12 cellular contexts compared by ENCODE assay signal in the genomic region with DNA sequence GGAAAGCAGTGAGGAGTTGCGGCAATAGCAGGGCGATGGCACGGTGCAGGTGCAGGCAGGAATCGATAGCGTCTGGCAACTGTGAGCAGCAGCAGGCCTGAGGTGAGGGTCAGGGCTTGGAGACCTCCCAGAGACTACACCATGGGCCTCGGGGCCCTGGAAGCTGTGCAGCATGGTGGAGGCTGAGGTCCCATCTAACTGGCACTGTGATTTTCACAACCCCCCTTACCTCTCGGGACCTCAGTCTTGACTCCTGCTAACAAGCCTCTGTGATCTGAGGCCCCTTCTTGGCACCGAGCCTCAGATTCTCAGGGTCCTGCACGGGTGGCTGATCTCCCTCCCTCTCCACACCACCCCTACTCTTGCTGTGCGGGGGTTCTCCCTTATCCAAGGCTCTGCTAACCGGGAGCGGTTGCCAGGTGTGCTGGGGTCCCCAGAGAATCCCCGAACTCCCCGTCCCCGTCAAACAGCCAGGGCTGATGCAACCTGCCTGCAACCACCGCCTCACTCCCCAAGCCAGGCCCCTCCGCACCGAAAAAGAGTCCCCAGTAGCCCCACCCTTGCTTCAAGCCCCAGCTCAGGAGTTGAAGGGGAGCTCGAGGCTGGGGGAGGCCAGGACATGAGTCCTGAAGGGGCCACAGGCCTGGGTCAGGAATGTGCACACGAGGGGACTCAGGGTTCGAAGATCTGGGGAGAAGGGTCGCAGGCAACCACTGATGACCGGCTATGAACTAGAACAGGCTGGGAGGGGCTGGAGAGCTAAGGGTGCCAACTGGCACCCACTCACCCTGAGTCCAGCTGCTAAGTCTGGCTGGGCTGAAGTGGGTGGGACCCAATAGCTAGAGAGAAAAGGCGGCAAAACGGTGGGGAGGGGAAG. TPM values are rescaled to one million over a fixed set of nuclear protein-coding genes. Genes with fewer than 3 reads are reported as not detected.
DNase-seq lines count a peak whose midpoint lies in the region; ATAC-seq and TF ChIP-seq lines count a peak whose summit lies in the region.
"Had no signal": no experiment of that assay in that cellular context is flagged by ENCODE, and none has a peak within 500 bp of the region (broad histone marks: within the 10 kb centered on the region; RNA-seq: fewer than 3 reads in every experiment).

No MANE protein-coding gene starts in this region.

- no peak overlapping the region for H3K14ac ChIP-seq in mesenchymal stem cell (ENCODE audit: low read length in 2 of 2)

- no peak for TF ChIP-seq POLR2A in sigmoid colon (IDR thresholded peaks at IDR 0.05)

- H3K9ac ChIP-seq in KMS-11 (peak overlapping the region; percentile 54), mesenchymal stem cell (ENCODE audit: low read length) (peak overlapping the region; percentile 8)

- H4K91ac ChIP-seq in mesenchymal stem cell (ENCODE audit: low read length) = peak overlapping the region; percentile 11

- no peak overlapping the region for H3K23ac ChIP-seq in mesenchymal stem cell (ENCODE audit: low read length in 2 of 2)

- WGBS in mesenchymal stem cell = 93% methylated on average over 25 of the region's 25 CpGs
- WGBS in sigmoid colon, 2 donors = 85 to 88% methylated on average over 25 of the region's 25 CpGs

- H2AFZ ChIP-seq in KMS-11 (ENCODE audit: low read depth) (no peak overlapping the region), mesenchymal stem cell (ENCODE audit: low read depth, low read length) (no peak overlapping the region)
- H2AFZ ChIP-seq: hepatocyte had no signal

- ATAC-seq in activated B cell treated with CpG ODN at 0.5 μM for 24 hours (ENCODE audit: low read depth) (peak; percentile 33), GM21717 (IDR thresholded peaks at IDR 0.05; ENCODE audit: unreplicated experiment) (no peak)

- DNase-seq in Caco-2 (peak in 1 of 2 experiments; percentile 53), activated B cell treated with CpG ODN at 0.5 μM for 24 hours (peak; percentile 43), mesenchymal stem cell (no peak), sigmoid colon (no peak)
- no peak for DNase-seq in activated effector memory CD4-positive, alpha-beta T cell treated with anti-CD3 and anti-CD28 coated beads, Interleukin-2, amount 50 U/mL, for 16 hours
- no peak for DNase-seq in NK-92 treated with Interleukin-12 subunit alpha and Interleukin-12 subunit beta, amount 100 ng/mL, for 24 hours (lab: John Stamatoyannopoulos, UW)
- DNase-seq: activated CD4-positive, alpha-beta T cell treated with anti-CD3 and anti-CD28 coated beads, Interleukin-2, amount 10 ng/mL, durations not matched to agents 7 days and 5 days; NCI-H226 had no signal

- H2BK12ac ChIP-seq in mesenchymal stem cell (ENCODE audit: low read length in 2 of 2) = no peak overlapping the region

- BruUV-seq in Caco-2 (replicated peaks; lab: Mats Ljungman, UMichigan) = no TSS peak

- H3K4me3 Mint-ChIP-seq in Caco-2 (ENCODE audit: unreplicated experiment) = no peak overlapping the region
- peak overlapping the region; percentile 59 for H3K4me3 Mint-ChIP-seq in activated B cell treated with CpG ODN at 0.5 μM for 24 hours
- H3K4me3 Mint-ChIP-seq: activated CD4-positive, alpha-beta T cell treated with anti-CD3 and anti-CD28 coated beads, Interleukin-2, amount 10 ng/mL, durations not matched to agents 7 days and 5 days had no signal

- H2BK15ac ChIP-seq in mesenchymal stem cell (ENCODE audit: low read depth, poor library complexity, severe bottlenecking) = no peak overlapping the region

- peaks cover 100% of the 10 kb centered on the region for H3K79me2 ChIP-seq in KMS-11 (ENCODE audit: insufficient read depth, low read depth)

- H3K36me3 Mint-ChIP-seq in Caco-2 (ENCODE audit: insufficient read depth, unreplicated experiment) (peaks cover 98% of the 10 kb centered on the region), activated B cell treated with CpG ODN at 0.5 μM for 24 hours (ENCODE audit: low read depth) (peaks cover 78% of the 10 kb centered on the region)

- no peak overlapping the region for H2AK5ac ChIP-seq in mesenchymal stem cell (ENCODE audit: low read length, severe bottlenecking)

- H3K9me3 Mint-ChIP-seq in Caco-2 (ENCODE audit: unreplicated experiment) = no peaks in the 10 kb centered on the region
- no peaks in the 10 kb centered on the region for H3K9me3 Mint-ChIP-seq in activated B cell treated with CpG ODN at 0.5 μM for 24 hours
- H3K9me3 Mint-ChIP-seq: activated CD4-positive, alpha-beta T cell treated with anti-CD3 and anti-CD28 coated beads, Interleukin-2, amount 10 ng/mL, durations not matched to agents 7 days and 5 days had no signal

- no peak overlapping the region for H2BK5ac ChIP-seq in mesenchymal stem cell (ENCODE audit: low read depth, low read length, poor library complexity, severe bottlenecking)

- H2BK120ac ChIP-seq in mesenchymal stem cell (ENCODE audit: low read depth, low read length) = no peak overlapping the region

- intact Hi-C loops in Caco-2 (cut with micrococcal nuclease; ENCODE audit: unreplicated experiment) (no loop called here), activated B cell treated with CpG ODN at 0.5 μM for 24 hours (cut with micrococcal nuclease) (no loop called here), sigmoid colon (cut with DNase I) (no loop called here)

- H3K27me3 Mint-ChIP-seq in Caco-2 (ENCODE audit: insufficient read depth, unreplicated experiment) (no peaks in the 10 kb centered on the region), activated B cell treated with CpG ODN at 0.5 μM for 24 hours (no peaks in the 10 kb centered on the region)
- H3K27me3 Mint-ChIP-seq: activated CD4-positive, alpha-beta T cell treated with anti-CD3 and anti-CD28 coated beads, Interleukin-2, amount 10 ng/mL, durations not matched to agents 7 days and 5 days had no signal

- H3K4me2 ChIP-seq in KMS-11 (peak overlapping the region; percentile 34), mesenchymal stem cell (ENCODE audit: low read length, poor library complexity, severe bottlenecking) (no peak overlapping the region)
- H3K4me2 ChIP-seq: hepatocyte had no signal

- no peak overlapping the region for H4K8ac ChIP-seq in mesenchymal stem cell (ENCODE audit: low read length)

- H3K27ac Mint-ChIP-seq in Caco-2 (ENCODE audit: unreplicated experiment) = peak overlapping the region; percentile 90
- H3K27ac Mint-ChIP-seq in activated B cell treated with CpG ODN at 0.5 μM for 24 hours = peak overlapping the region; percentile 88
- H3K27ac Mint-ChIP-seq: activated CD4-positive, alpha-beta T cell treated with anti-CD3 and anti-CD28 coated beads, Interleukin-2, amount 10 ng/mL, durations not matched to agents 7 days and 5 days had no signal

- POLR2A ChIA-PET in Caco-2 (lab: Charles Lee) = no interaction called here
- POLR2A ChIA-PET in activated B cell treated with CpG ODN at 0.5 μM for 24 hours (lab: Charles Lee) = interaction anchor here (0.6 to 1.7 kb wide), 9 partner anchors 10 to 106 kb away, joined by 3 to 14 read pairs (median 5); partner anchors contain the start of genes AKT1S1, IL4I1, MED25 and TBC1D17

- H3K79me1 ChIP-seq in mesenchymal stem cell (replicated peaks; ENCODE audit: low read length, poor library complexity, severe bottlenecking) = peaks cover 13% of the 10 kb centered on the region

- H3K9me3 ChIP-seq in Caco-2 (no peaks in the 10 kb centered on the region), mesenchymal stem cell (ENCODE audit: control insufficient read depth, low read length) (no peaks in the 10 kb centered on the region), sigmoid colon (no peaks in the 10 kb centered on the region)
- H3K9me3 ChIP-seq: vagina had no signal

- TF ChIP-seq CTCF in Caco-2 (IDR thresholded peaks at IDR 0.05; ENCODE audit: insufficient read depth in 1 of 2, low read depth in 1 of 2, low read length in 1 of 2, severe bottlenecking in 1 of 2, unreplicated experiment in 1 of 2) = no peak
- no peak for TF ChIP-seq CTCF in KMS-11 (conservative IDR thresholded peaks at IDR 0.05; ENCODE audit: low read depth, low read length)
- TF ChIP-seq CTCF in activated B cell treated with CpG ODN at 0.5 μM for 24 hours (IDR thresholded peaks at IDR 0.05) = no peak
- no peak for TF ChIP-seq CTCF in sigmoid colon (IDR thresholded peaks at IDR 0.05)

- TF ChIP-seq EP300 in sigmoid colon (IDR thresholded peaks at IDR 0.05) = no peak

- no peak overlapping the region for H3K18ac ChIP-seq in mesenchymal stem cell (ENCODE audit: low read depth in 1 of 2, low read length in 2 of 2)

- H3K36me3 ChIP-seq in Caco-2 (ENCODE audit: control insufficient read depth, insufficient read depth, low read length) (peaks cover 7% of the 10 kb centered on the region), KMS-11 (ENCODE audit: insufficient read depth) (peaks cover 14% of the 10 kb centered on the region; the same call in 1 of the 2 replicates), mesenchymal stem cell (ENCODE audit: control insufficient read depth in 1 of 2, insufficient read depth in 2 of 2, low read depth in 1 of 2, low read length in 2 of 2) (peaks cover 57 to 62% of the 10 kb centered on the region in 2 experiments), sigmoid colon (peaks cover 4 to 65% (median 15%) of the 10 kb centered on the region in 4 donors)

- H3K4me1 Mint-ChIP-seq in Caco-2 (ENCODE audit: low read depth, unreplicated experiment) = peaks cover 6% of the 10 kb centered on the region
- H3K4me1 Mint-ChIP-seq in activated B cell treated with CpG ODN at 0.5 μM for 24 hours = peaks cover 76% of the 10 kb centered on the region

- peaks cover 9% of the 10 kb centered on the region; the same call in 1 of the 2 replicates for H4K20me1 ChIP-seq in KMS-11 (ENCODE audit: insufficient read depth)

- H3K27me3 ChIP-seq in Caco-2 (replicated peaks; ENCODE audit: control insufficient read depth, insufficient read depth, low read length) (no peaks in the 10 kb centered on the region), KMS-11 (ENCODE audit: insufficient read depth, low read depth) (no peaks in the 10 kb centered on the region), mesenchymal stem cell (ENCODE audit: control insufficient read depth in 1 of 2, insufficient read depth in 1 of 2, low read length in 2 of 2) (no peaks in the 10 kb centered on the region), sigmoid colon (no peaks in the 10 kb centered on the region)
- H3K27me3 ChIP-seq: hepatocyte, vagina had no signal

- peak overlapping the region; percentile 69 for H3K27ac ChIP-seq in KMS-11
- H3K27ac ChIP-seq in mesenchymal stem cell (ENCODE audit: low read length, poor library complexity, severe bottlenecking) = no peak overlapping the region
- no peak overlapping the region for H3K27ac ChIP-seq in sigmoid colon
- H3K27ac ChIP-seq: hepatocyte, vagina had no signal

- H3K4me3 ChIP-seq in Caco-2 (ENCODE audit: low read depth, low read length) (no peak overlapping the region), KMS-11 (IDR thresholded peaks at IDR 0.05; ENCODE audit: insufficient read depth, low read depth, low read length) (no peak overlapping the region), mesenchymal stem cell (ENCODE audit: insufficient read depth in 1 of 2, low read depth in 1 of 2, low read length in 2 of 2) (no peak overlapping the region), sigmoid colon (no peak overlapping the region)
- H3K4me3 ChIP-seq: hepatocyte, vagina had no signal

- no peak overlapping the region for H3K4ac ChIP-seq in mesenchymal stem cell (ENCODE audit: low read depth in 1 of 2, low read length in 2 of 2)

- peaks cover 9% of the 10 kb centered on the region for H3K4me1 ChIP-seq in Caco-2
- peaks cover 85% of the 10 kb centered on the region for H3K4me1 ChIP-seq in KMS-11 (ENCODE audit: low read depth, poor library complexity, severe bottlenecking)
- H3K4me1 ChIP-seq in mesenchymal stem cell (ENCODE audit: control insufficient read depth, insufficient read depth, low read depth, low read length) = peaks cover 28% of the 10 kb centered on the region
- H3K4me1 ChIP-seq in sigmoid colon = peaks cover 0 to 35% (median 27%) of the 10 kb centered on the region in 4 donors

- CTCF ChIA-PET in Caco-2 (lab: Charles Lee) (no interaction called here), activated B cell treated with CpG ODN at 0.5 μM for 24 hours (lab: Charles Lee) (no interaction called here)

RNA-seq across cellular contexts. Expression of gene ATF5, which starts 4.8 kb away (rescaled TPM):
- 47.3 and 64.0 TPM in 2 replicates for total RNA-seq in Caco-2 (2022)
- 198 and 199 TPM in 2 replicates for total RNA-seq in activated B cell treated with CpG ODN at 0.5 μM for 24 hours
- 28.3 TPM for polyA plus RNA-seq in mesenchymal stem cell (2013, experiment 1 of 2)
- polyA plus RNA-seq in mesenchymal stem cell (2013, experiment 2 of 2) = 27.4 TPM
- 1 to 10 TPM; 5.3 to 7.1 (median 5.9) TPM for total RNA-seq in sigmoid colon
- 10 to 100 TPM; 18.0 to 42.3 (median 33.1) TPM for polyA plus RNA-seq in sigmoid colon

RNA-seq across cellular contexts. Expression of gene NUP62, which starts 5.1 kb away (rescaled TPM):
- total RNA-seq in Caco-2 (2022) = 116 and 118 TPM in 2 replicates
- 96.8 and 114 TPM in 2 replicates for total RNA-seq in activated B cell treated with CpG ODN at 0.5 μM for 24 hours
- 33.4 TPM for polyA plus RNA-seq in mesenchymal stem cell (2013, experiment 1 of 2)
- 30.8 TPM for polyA plus RNA-seq in mesenchymal stem cell (2013, experiment 2 of 2)
- 10 to 100 TPM; 25.0 to 32.6 (median 26.0) TPM for total RNA-seq in sigmoid colon
- 10 to 100 TPM; 10.2 to 42.6 (median 18.0) TPM for polyA plus RNA-seq in sigmoid colon

RNA-seq across cellular contexts. Expression of gene IL4I1, which starts 27.6 kb away (rescaled TPM):
- total RNA-seq in Caco-2 (2022) = 0.61 and 1.1 TPM in 2 replicates
- total RNA-seq in activated B cell treated with CpG ODN at 0.5 μM for 24 hours = 24.0 and 25.5 TPM in 2 replicates
- 0.36 TPM for polyA plus RNA-seq in mesenchymal stem cell (2013, experiment 1 of 2)
- polyA plus RNA-seq in mesenchymal stem cell (2013, experiment 2 of 2) = 0.30 TPM
- under 1 TPM; 0.28 to 0.66 (median 0.38) TPM for total RNA-seq in sigmoid colon
- polyA plus RNA-seq in sigmoid colon = 1 to 10 TPM; 1.8 to 6.8 (median 3.5) TPM
- total RNA-seq: vagina had no signal

RNA-seq across cellular contexts. Expression of gene SIGLEC11, which starts 36.7 kb away (rescaled TPM):
- total RNA-seq in Caco-2 (2022) (not detected in 2 replicates), activated B cell treated with CpG ODN at 0.5 μM for 24 hours (not detected in 2 replicates), sigmoid colon (1 to 10 TPM in 3 of 4 donors, not detected in 1; 1.4 to 2.5 (median 2.1) TPM)
- not detected for polyA plus RNA-seq in mesenchymal stem cell (2013, experiment 1 of 2)
- not detected for polyA plus RNA-seq in mesenchymal stem cell (2013, experiment 2 of 2)
- 1 to 10 TPM in 1 of 3 donors, under 1 TPM in 2; 0.60 to 1.8 (median 0.66) TPM for polyA plus RNA-seq in sigmoid colon
- total RNA-seq: activated CD4-positive, alpha-beta T cell treated with anti-CD3 and anti-CD28 coated beads, Interleukin-2, amount 10 ng/mL, durations not matched to agents 7 days and 5 days had no signal

RNA-seq across cellular contexts. Expression of gene TBC1D17, which starts 46.7 kb away (rescaled TPM):
- 55.3 and 56.5 TPM in 2 replicates for total RNA-seq in Caco-2 (2022)
- 51.1 and 57.0 TPM in 2 replicates for total RNA-seq in activated B cell treated with CpG ODN at 0.5 μM for 24 hours
- polyA plus RNA-seq in mesenchymal stem cell (2013, experiment 1 of 2) = 51.0 TPM
- polyA plus RNA-seq in mesenchymal stem cell (2013, experiment 2 of 2) = 50.4 TPM
- 10 to 100 TPM; 25.0 to 41.0 (median 26.6) TPM for total RNA-seq in sigmoid colon
- polyA plus RNA-seq in sigmoid colon = 10 to 100 TPM; 13.4 to 29.5 (median 22.8) TPM

Comparison
In these comparisons a context has a peak if more than half of its experiments do, and no peak if none do; other contexts are left out.
1. RNA of gene IL4I1, which starts 27.6 kb away (total RNA-seq): 24.0 to 25.5 TPM in activated B cell treated with CpG ODN at 0.5 μM for 24 hours; 0.61 to 1.1 TPM in Caco-2 and 0.28 to 0.66 TPM in sigmoid colon; every median in the first group is over 10 times any median in the second.